ENCODE assay signal across 16 cellular contexts in genomic region chr4:85595098-85595775, GRCh38.
"Had no signal": no experiment of that assay in that cellular context is flagged by ENCODE, and none has a peak within 500 bp of the region (broad histone marks: within the 10 kb centered on the region; RNA-seq: fewer than 3 reads in every experiment).

No MANE protein-coding gene starts in this region.

- H3K27me3 ChIP-seq: gastroesophageal sphincter, stomach had no signal

- H3K9me3 ChIP-seq: gastroesophageal sphincter, stomach had no signal

- H3K27ac ChIP-seq: gastroesophageal sphincter, skin epidermis had no signal

- H3K36me3 ChIP-seq: gastroesophageal sphincter, stomach had no signal

- ATAC-seq: activated CD8-positive, alpha-beta memory T cell treated with anti-CD3 and anti-CD28 coated beads, Interleukin-2, amount 10 ng/mL, durations not matched to agents 7 days and 5 days; gastroesophageal sphincter had no signal

- DNase-seq: activated B cell treated with CpG ODN at 0.5 μM for 24 hours; activated CD4-positive, alpha-beta memory T cell treated with anti-CD3 and anti-CD28 coated beads for 36 hours; activated CD4-positive, alpha-beta T cell treated with anti-CD3 and anti-CD28 coated beads for 4 hours; activated CD8-positive, alpha-beta memory T cell treated with anti-CD3 and anti-CD28 coated beads, Interleukin-2, amount 10 ng/mL, durations not matched to agents 7 days and 5 days; activated naive CD4-positive, alpha-beta T cell; activated naive CD8-positive, alpha-beta T cell treated with anti-CD3 and anti-CD28 coated beads for 36 hours; amygdala; caudate nucleus; erythroblast; nucleus accumbens; stimulated activated CD4-positive, alpha-beta T cell treated with anti-CD3 and anti-CD28 coated beads, Interleukin-15, amount 100 ng/mL, for 24 hours; stimulated activated CD4-positive, alpha-beta T cell treated with anti-CD3 and anti-CD28 coated beads, Interleukin-4, amount 100 ng/mL, for 1 hour; stomach had no signal

- H3K4me1 ChIP-seq: gastroesophageal sphincter had no signal

- H3K4me3 ChIP-seq: gastroesophageal sphincter, lung, skin epidermis, stomach had no signal
